In genomic region chr4:6938758-6939201, GRCh38 we compare ENCODE assay signal across 14 cellular contexts. TPM values are rescaled to one million over a fixed set of nuclear protein-coding genes. Genes with fewer than 3 reads are reported as not detected.
DNase-seq lines count a peak whose midpoint lies in the region; ATAC-seq and TF ChIP-seq lines count a peak whose summit lies in the region.
"Had no signal": no experiment of that assay in that cellular context is flagged by ENCODE, and none has a peak within 500 bp of the region (broad histone marks: within the 10 kb centered on the region; RNA-seq: fewer than 3 reads in every experiment).

No MANE protein-coding gene starts in this region.

- H3K36me3 Mint-ChIP-seq in glutamatergic neuron (ENCODE audit: unreplicated experiment) = peaks cover 4% of the 10 kb centered on the region
- H3K36me3 Mint-ChIP-seq in neural crest cell (ENCODE audit: low read depth) = peaks cover 9% of the 10 kb centered on the region

- no peaks in the 10 kb centered on the region for H3K36me3 ChIP-seq in right atrium auricular region
- H3K36me3 ChIP-seq in upper lobe of left lung = no peaks in the 10 kb centered on the region
- no peaks in the 10 kb centered on the region for H3K36me3 ChIP-seq in uterus
- H3K36me3 ChIP-seq: ovary had no signal

- intact Hi-C loops in Right ventricle myocardium inferior (cut with DNase I) (no loop called here), uterus (cut with DNase I; ENCODE audit: low total_unique reads) (loop anchor here (10.0 kb wide), 1 partner anchor 386 kb away; no protein-coding TSS in a partner anchor)

- H3K9me3 ChIP-seq in right atrium auricular region (no peaks in the 10 kb centered on the region), upper lobe of left lung (no peaks in the 10 kb centered on the region), uterus (no peaks in the 10 kb centered on the region)
- H3K9me3 ChIP-seq: ovary had no signal

- TF ChIP-seq EP300 in upper lobe of left lung (IDR thresholded peaks at IDR 0.05) = no peak

- H3K27ac ChIP-seq in right atrium auricular region = peak overlapping the region in 1 of 2 donors; percentile 43
- H3K27ac ChIP-seq in upper lobe of left lung = peak overlapping the region in 3 of 4 donors; percentile 44 to 83 (median 73)
- no peak overlapping the region for H3K27ac ChIP-seq in uterus
- H3K27ac ChIP-seq: ovary, SK-N-MC had no signal

- H3K4me3 ChIP-seq in right atrium auricular region = no peak overlapping the region
- H3K4me3 ChIP-seq in upper lobe of left lung = no peak overlapping the region
- no peak overlapping the region for H3K4me3 ChIP-seq in uterus
- H3K4me3 ChIP-seq: dorsolateral prefrontal cortex, ovary, SK-N-MC had no signal

- H3K4me1 ChIP-seq in right atrium auricular region = peaks cover 0 to 25% of the 10 kb centered on the region in 2 donors
- H3K4me1 ChIP-seq in upper lobe of left lung = peaks cover 49 to 62% (median 55%) of the 10 kb centered on the region in 4 donors
- peaks cover 0 to 8% of the 10 kb centered on the region in 2 donors for H3K4me1 ChIP-seq in uterus

- TF ChIP-seq CTCF in right atrium auricular region (IDR thresholded peaks at IDR 0.05) = no peak
- no peak for TF ChIP-seq CTCF in glutamatergic neuron (IDR thresholded peaks at IDR 0.05; ENCODE audit: partially characterized antibody, unreplicated experiment)
- TF ChIP-seq CTCF in neural crest cell (conservative IDR thresholded peaks at IDR 0.05) = no peak
- TF ChIP-seq CTCF in upper lobe of left lung (IDR thresholded peaks at IDR 0.05) = no peak
- TF ChIP-seq CTCF in uterus (IDR thresholded peaks at IDR 0.05) = no peak

- peak overlapping the region; percentile 89 for H3K27ac Mint-ChIP-seq in glutamatergic neuron (ENCODE audit: unreplicated experiment)
- H3K27ac Mint-ChIP-seq in neural crest cell (ENCODE audit: unreplicated experiment) = peak overlapping the region; percentile 16

- peaks cover 55% of the 10 kb centered on the region for H3K4me1 Mint-ChIP-seq in glutamatergic neuron (ENCODE audit: low read depth, unreplicated experiment)
- peaks cover 68% of the 10 kb centered on the region for H3K4me1 Mint-ChIP-seq in neural crest cell

- peak in 1 of 4 donors; percentile 24 for TF ChIP-seq POLR2A in upper lobe of left lung (IDR thresholded peaks at IDR 0.05)
- no peak for TF ChIP-seq POLR2A in uterus (IDR thresholded peaks at IDR 0.05)

- H3K27me3 ChIP-seq in right atrium auricular region = no peaks in the 10 kb centered on the region
- H3K27me3 ChIP-seq in upper lobe of left lung = no peaks in the 10 kb centered on the region
- no peaks in the 10 kb centered on the region for H3K27me3 ChIP-seq in uterus
- H3K27me3 ChIP-seq: dorsolateral prefrontal cortex, ovary had no signal

- 83 to 92% methylated on average over 8 to 14 of the region's 16 CpGs for WGBS in upper lobe of left lung, 2 donors

- H3K4me3 Mint-ChIP-seq in glutamatergic neuron (ENCODE audit: unreplicated experiment) (peak overlapping the region; percentile 25), neural crest cell (peak overlapping the region; percentile 40)

- peak; percentile 81 for DNase-seq in Right ventricle myocardium inferior (ENCODE audit: missing footprints)
- no peak for DNase-seq in right atrium auricular region (ENCODE audit: low spot score)
- peak; percentile 41 for DNase-seq in glutamatergic neuron
- DNase-seq in neural crest cell (ENCODE audit: low read depth, low spot score) = no peak
- DNase-seq in upper lobe of left lung = peak in 1 of 2 donors; percentile 61
- no peak for DNase-seq in DMS153 treated with DMSO at 0.1 percent for 48 hours (lab: John Stamatoyannopoulos, UW; ENCODE audit: unreplicated experiment)
- no peak for DNase-seq in uterus
- DNase-seq in mucosa of gallbladder (ENCODE audit: low spot score) = no peak
- DNase-seq: activated CD8-positive, alpha-beta memory T cell treated with anti-CD3 and anti-CD28 coated beads for 24 hours; activated effector memory CD4-positive, alpha-beta T cell treated with anti-CD3 and anti-CD28 coated beads, Interleukin-2, amount 50 U/mL, for 16 hours; Calu3; dorsolateral prefrontal cortex; ovary had no signal

- ATAC-seq in Right ventricle myocardium inferior = peak; percentile 32
- peak in 1 of 2 donors; percentile 59 for ATAC-seq in upper lobe of left lung (ENCODE audit: low FRiP score in 2 of 2)

- peaks cover 9% of the 10 kb centered on the region for H3K27me3 Mint-ChIP-seq in glutamatergic neuron (ENCODE audit: unreplicated experiment)
- no peaks in the 10 kb centered on the region for H3K27me3 Mint-ChIP-seq in neural crest cell (ENCODE audit: low read depth)

- H3K9me3 Mint-ChIP-seq in glutamatergic neuron (ENCODE audit: unreplicated experiment) (peaks cover 10% of the 10 kb centered on the region), neural crest cell (peaks cover 3% of the 10 kb centered on the region)

RNA-seq across cellular contexts. Expression of gene TBC1D14, which starts 29.2 kb away (rescaled TPM):
- total RNA-seq in Right ventricle myocardium inferior = 36.1 TPM
- 10 to 100 TPM; 33.7 to 34.0 TPM for total RNA-seq in right atrium auricular region
- 82.2 TPM for total RNA-seq in glutamatergic neuron (ENCODE audit: unreplicated experiment)
- 56.3 and 58.0 TPM in 2 replicates for total RNA-seq in neural crest cell
- total RNA-seq in upper lobe of left lung = 10 to 100 TPM; 47.7 to 61.8 (median 57.8) TPM
- total RNA-seq in uterus = 10 to 100 TPM; 16.9 to 61.2 (median 28.1) TPM
- total RNA-seq in mucosa of gallbladder = 37.1 TPM

Comparison
In these comparisons a context has a peak if more than half of its experiments do, and no peak if none do; other contexts are left out.
1. DNase-seq: peak in Right ventricle myocardium inferior (single experiment) and glutamatergic neuron (single experiment); none in right atrium auricular region (single experiment), neural crest cell (single experiment), DMS153 treated with DMSO at 0.1 percent for 48 hours (single experiment), uterus (0 of 2) and mucosa of gallbladder (single experiment).
2. H3K27ac ChIP-seq: peak in upper lobe of left lung (3 of 4); none in uterus (0 of 2).